Comparison of ENCODE assay signal across 11 cellular contexts in genomic region chr1:79472067-79472656, GRCh38.
DNase-seq lines count a peak whose midpoint lies in the region; ATAC-seq lines count a peak whose summit lies in the region.
"Had no signal": no experiment of that assay in that cellular context is flagged by ENCODE, and none has a peak within 500 bp of the region (broad histone marks: within the 10 kb centered on the region; RNA-seq: fewer than 3 reads in every experiment).

No MANE protein-coding gene starts in this region.

- H3K36me3 Mint-ChIP-seq in memory B cell = no peaks in the 10 kb centered on the region
- H3K36me3 Mint-ChIP-seq: CD8-positive, alpha-beta T cell had no signal

- no peaks in the 10 kb centered on the region for H3K4me1 Mint-ChIP-seq in memory B cell

- DNase-seq in memory B cell (ENCODE audit: low spot score in 2 of 2) (no peak), NCI-H2081 treated with DMSO at 0.1 percent for 48 hours (lab: John Stamatoyannopoulos, UW) (no peak), T1000 (lab: John Stamatoyannopoulos, UW) (no peak), NCI-H1105 treated with DMSO at 0.1 percent for 48 hours (lab: John Stamatoyannopoulos, UW) (no peak)
- DNase-seq: CD8-positive, alpha-beta T cell; heart left ventricle; MG63; WERI-Rb-1 had no signal

- no peak overlapping the region for H3K27ac Mint-ChIP-seq in memory B cell
- H3K27ac Mint-ChIP-seq: CD8-positive, alpha-beta T cell had no signal

- peak; percentile 68 for ATAC-seq in GM19023 (IDR thresholded peaks at IDR 0.05; ENCODE audit: unreplicated experiment)
- ATAC-seq in GM21619 (IDR thresholded peaks at IDR 0.05; ENCODE audit: unreplicated experiment) = peak; percentile 74
- ATAC-seq in HG03103 (IDR thresholded peaks at IDR 0.05; ENCODE audit: low read depth, unreplicated experiment) = peak; percentile 86
- ATAC-seq in memory B cell (ENCODE audit: low read depth) = peak; percentile 70
- ATAC-seq: CD8-positive, alpha-beta T cell; heart left ventricle had no signal

- no peaks in the 10 kb centered on the region for H3K9me3 Mint-ChIP-seq in memory B cell

- no peaks in the 10 kb centered on the region for H3K27me3 Mint-ChIP-seq in memory B cell

- no peak overlapping the region for H3K4me3 Mint-ChIP-seq in memory B cell
- H3K4me3 Mint-ChIP-seq: CD8-positive, alpha-beta T cell had no signal
